In genomic region chr7:44057849-44058758, GRCh38 we compare ENCODE assay signal across 13 cellular contexts. TPM values are rescaled to one million over a fixed set of nuclear protein-coding genes. Genes with fewer than 3 reads are reported as not detected.
DNase-seq lines count a peak whose midpoint lies in the region; ATAC-seq and TF ChIP-seq lines count a peak whose summit lies in the region.
"Had no signal": no experiment of that assay in that cellular context is flagged by ENCODE, and none has a peak within 500 bp of the region (broad histone marks: within the 10 kb centered on the region; RNA-seq: fewer than 3 reads in every experiment).

No MANE protein-coding gene starts in this region.

- H4K20me1 ChIP-seq in OCI-LY1 (ENCODE audit: insufficient read depth, low read length), result no peaks in the 10 kb centered on the region

- H3K9ac ChIP-seq in OCI-LY1 (ENCODE audit: low read length), result no peak overlapping the region

- peaks cover 12% of the 10 kb centered on the region for H3K4me1 ChIP-seq in OCI-LY1 (ENCODE audit: insufficient read depth, low read length, severe bottlenecking)
- H3K4me1 ChIP-seq: breast epithelium had no signal

- no peaks in the 10 kb centered on the region for H3K79me2 ChIP-seq in OCI-LY1 (ENCODE audit: insufficient read depth, low read length)

- POLR2A ChIA-PET in activated CD4-positive, alpha-beta T cell treated with anti-CD3 and anti-CD28 coated beads for 36 hours (lab: Charles Lee), result interaction anchor here (0.6 kb wide), 1 partner anchor 11 kb away, joined by 3 read pairs; no protein-coding TSS in a partner anchor

- peak overlapping the region; percentile 54 for H3K27ac ChIP-seq in OCI-LY1 (ENCODE audit: low read depth, low read length, poor library complexity, severe bottlenecking)
- H3K27ac ChIP-seq in epithelial cell of prostate, result peak overlapping the region; percentile 13
- H3K27ac ChIP-seq: breast epithelium had no signal

- H3K36me3 ChIP-seq in OCI-LY1 (ENCODE audit: insufficient read depth, low read length), result peaks cover 98% of the 10 kb centered on the region

- peak; percentile 3 for DNase-seq in activated CD4-positive, alpha-beta T cell treated with anti-CD3 and anti-CD28 coated beads for 36 hours
- no peak for DNase-seq in activated CD4-positive, alpha-beta T cell treated with anti-CD3 and anti-CD28 coated beads, Interleukin-2, amount 10 ng/mL, durations not matched to agents 24 days and 14 days
- DNase-seq in epithelial cell of prostate (ENCODE audit: low read depth, low spot score) (peak; percentile 50), sciatic nerve (ENCODE audit: low spot score) (peak; percentile 55), superior temporal gyrus (ENCODE audit: extremely low spot score) (no peak)
- no peak for DNase-seq in effector CD4-positive, alpha-beta T cell
- DNase-seq: 8988T, DMS153, NCI-H2029, T-helper 2 cell had no signal

- peaks cover 7% of the 10 kb centered on the region for H3K4me1 Mint-ChIP-seq in activated CD4-positive, alpha-beta T cell treated with anti-CD3 and anti-CD28 coated beads for 36 hours
- H3K4me1 Mint-ChIP-seq in activated CD4-positive, alpha-beta T cell treated with anti-CD3 and anti-CD28 coated beads, Interleukin-2, amount 10 ng/mL, durations not matched to agents 24 days and 14 days, result peaks cover 2% of the 10 kb centered on the region

- H3K27me3 Mint-ChIP-seq in activated CD4-positive, alpha-beta T cell treated with anti-CD3 and anti-CD28 coated beads for 36 hours, result no peaks in the 10 kb centered on the region
- no peaks in the 10 kb centered on the region for H3K27me3 Mint-ChIP-seq in activated CD4-positive, alpha-beta T cell treated with anti-CD3 and anti-CD28 coated beads, Interleukin-2, amount 10 ng/mL, durations not matched to agents 24 days and 14 days

- peak overlapping the region; percentile 72 for H3K27ac Mint-ChIP-seq in activated CD4-positive, alpha-beta T cell treated with anti-CD3 and anti-CD28 coated beads for 36 hours
- H3K27ac Mint-ChIP-seq in activated CD4-positive, alpha-beta T cell treated with anti-CD3 and anti-CD28 coated beads, Interleukin-2, amount 10 ng/mL, durations not matched to agents 24 days and 14 days, result no peak overlapping the region

- no peaks in the 10 kb centered on the region for H3K9me3 ChIP-seq in OCI-LY1 (ENCODE audit: low read length)
- H3K9me3 ChIP-seq: breast epithelium had no signal

- peaks cover 48% of the 10 kb centered on the region for H3K36me3 Mint-ChIP-seq in activated CD4-positive, alpha-beta T cell treated with anti-CD3 and anti-CD28 coated beads for 36 hours (ENCODE audit: low read depth)
- H3K36me3 Mint-ChIP-seq in activated CD4-positive, alpha-beta T cell treated with anti-CD3 and anti-CD28 coated beads, Interleukin-2, amount 10 ng/mL, durations not matched to agents 24 days and 14 days (ENCODE audit: low read depth), result peaks cover 58% of the 10 kb centered on the region

- no peak overlapping the region for H3K4me3 ChIP-seq in OCI-LY1 (ENCODE audit: low read depth, low read length, poor library complexity, severe bottlenecking)
- H3K4me3 ChIP-seq: breast epithelium had no signal

- no peaks in the 10 kb centered on the region for H3K9me2 ChIP-seq in OCI-LY1 (ENCODE audit: low read depth, low read length)

- ATAC-seq in activated CD4-positive, alpha-beta T cell treated with anti-CD3 and anti-CD28 coated beads for 36 hours, result no peak
- ATAC-seq in sciatic nerve, result no peak
- no peak for ATAC-seq in GM21619 (IDR thresholded peaks at IDR 0.05; ENCODE audit: unreplicated experiment)

- CTCF ChIA-PET in activated CD4-positive, alpha-beta T cell treated with anti-CD3 and anti-CD28 coated beads for 36 hours (lab: Charles Lee), result interaction anchor here (0.6 kb wide), 1 partner anchor 154 kb away, joined by 3 read pairs; no protein-coding TSS in a partner anchor

- TF ChIP-seq CTCF in OCI-LY1 (IDR thresholded peaks at IDR 0.05; ENCODE audit: low read length), result no peak; the same call in 1 of the 2 replicates

- H3K27me3 ChIP-seq in OCI-LY1 (ENCODE audit: insufficient read depth, low read length), result no peaks in the 10 kb centered on the region
- H3K27me3 ChIP-seq: breast epithelium had no signal

- H3K4me3 Mint-ChIP-seq in activated CD4-positive, alpha-beta T cell treated with anti-CD3 and anti-CD28 coated beads for 36 hours, result no peak overlapping the region
- H3K4me3 Mint-ChIP-seq in activated CD4-positive, alpha-beta T cell treated with anti-CD3 and anti-CD28 coated beads, Interleukin-2, amount 10 ng/mL, durations not matched to agents 24 days and 14 days, result no peak overlapping the region

- H3F3A ChIP-seq in OCI-LY1 (ENCODE audit: insufficient read depth, low read length), result no peaks in the 10 kb centered on the region

- H3K4me2 ChIP-seq in OCI-LY1 (ENCODE audit: low read length), result no peak overlapping the region

- H2AFZ ChIP-seq in OCI-LY1 (ENCODE audit: low read length), result no peak overlapping the region

- H3K9me3 Mint-ChIP-seq in activated CD4-positive, alpha-beta T cell treated with anti-CD3 and anti-CD28 coated beads for 36 hours (ENCODE audit: low read depth), result no peaks in the 10 kb centered on the region
- H3K9me3 Mint-ChIP-seq in activated CD4-positive, alpha-beta T cell treated with anti-CD3 and anti-CD28 coated beads, Interleukin-2, amount 10 ng/mL, durations not matched to agents 24 days and 14 days, result no peaks in the 10 kb centered on the region

- intact Hi-C loops in activated CD4-positive, alpha-beta T cell treated with anti-CD3 and anti-CD28 coated beads for 36 hours (cut with DNase I, micrococcal nuclease), result no loop called here
- intact Hi-C loops in activated CD4-positive, alpha-beta T cell treated with anti-CD3 and anti-CD28 coated beads, Interleukin-2, amount 10 ng/mL, durations not matched to agents 24 days and 14 days (cut with micrococcal nuclease), result no loop called here
- intact Hi-C loops in sciatic nerve (cut with DNase I), result no loop called here

RNA-seq across cellular contexts. Expression of gene PGAM2, which starts 7.3 kb away (rescaled TPM):
- not detected for total RNA-seq in activated CD4-positive, alpha-beta T cell treated with anti-CD3 and anti-CD28 coated beads for 36 hours
- 0.42 TPM in 1 of 2 replicates, not detected in the other for total RNA-seq in activated CD4-positive, alpha-beta T cell treated with anti-CD3 and anti-CD28 coated beads, Interleukin-2, amount 10 ng/mL, durations not matched to agents 24 days and 14 days
- total RNA-seq in sciatic nerve, result 0.85 TPM

RNA-seq across cellular contexts. Expression of gene DBNL, which starts 13.6 kb away (rescaled TPM):
- 100 to 1,000 TPM; 106 to 117 TPM for total RNA-seq in activated CD4-positive, alpha-beta T cell treated with anti-CD3 and anti-CD28 coated beads for 36 hours
- total RNA-seq in activated CD4-positive, alpha-beta T cell treated with anti-CD3 and anti-CD28 coated beads, Interleukin-2, amount 10 ng/mL, durations not matched to agents 24 days and 14 days, result 127 and 131 TPM in 2 replicates
- 85.1 TPM for total RNA-seq in sciatic nerve

RNA-seq across cellular contexts. Expression of gene POLM, which starts 24.2 kb away (rescaled TPM):
- 10 to 100 TPM; 27.0 to 29.9 TPM for total RNA-seq in activated CD4-positive, alpha-beta T cell treated with anti-CD3 and anti-CD28 coated beads for 36 hours
- 39.3 and 41.9 TPM in 2 replicates for total RNA-seq in activated CD4-positive, alpha-beta T cell treated with anti-CD3 and anti-CD28 coated beads, Interleukin-2, amount 10 ng/mL, durations not matched to agents 24 days and 14 days
- total RNA-seq in sciatic nerve, result 25.6 TPM

RNA-seq across cellular contexts. Expression of gene AEBP1, which starts 46.0 kb away (rescaled TPM):
- total RNA-seq in activated CD4-positive, alpha-beta T cell treated with anti-CD3 and anti-CD28 coated beads for 36 hours, result 10 to 100 TPM; 18.2 to 18.3 TPM
- 21.6 and 22.2 TPM in 2 replicates for total RNA-seq in activated CD4-positive, alpha-beta T cell treated with anti-CD3 and anti-CD28 coated beads, Interleukin-2, amount 10 ng/mL, durations not matched to agents 24 days and 14 days
- 236 TPM for total RNA-seq in sciatic nerve

Comparison
In these comparisons a context has a peak if more than half of its experiments do, and no peak if none do; other contexts are left out.
1. DNase-seq: peak in activated CD4-positive, alpha-beta T cell treated with anti-CD3 and anti-CD28 coated beads for 36 hours (single experiment), epithelial cell of prostate (single experiment) and sciatic nerve (single experiment); none in activated CD4-positive, alpha-beta T cell treated with anti-CD3 and anti-CD28 coated beads, Interleukin-2, amount 10 ng/mL, durations not matched to agents 24 days and 14 days (single experiment), superior temporal gyrus (single experiment) and effector CD4-positive, alpha-beta T cell (single experiment).